Comparison of ENCODE assay signal across 2 cellular contexts in genomic region chr11:127711748-127712147, GRCh38.
TF ChIP-seq lines count a peak whose summit lies in the region.

No MANE protein-coding gene starts in this region.

TF ChIP-seq in GM23338, 12 proteins besides CTCF, POLR2A, EP300 and RAD21 (continued from another document):
- TF ChIP-seq POLR2AphosphoS5 (IDR thresholded peaks at IDR 0.05; ENCODE audit: low read depth): no peak
- TF ChIP-seq JUNB (IDR thresholded peaks at IDR 0.05; ENCODE audit: unreplicated experiment): no peak
- TF ChIP-seq REST (IDR thresholded peaks at IDR 0.05; ENCODE audit: unreplicated experiment): no peak
- TF ChIP-seq ZNF462 (CRISPR knock-in tag; IDR thresholded peaks at IDR 0.05): no peak
- no peak for TF ChIP-seq STAT1 (IDR thresholded peaks at IDR 0.05; ENCODE audit: unreplicated experiment)
- no peak for TF ChIP-seq EZH2phosphoT487 (IDR thresholded peaks at IDR 0.05; ENCODE audit: unreplicated experiment)
- no peak for TF ChIP-seq ZNF331 (CRISPR knock-in tag; IDR thresholded peaks at IDR 0.05; ENCODE audit: low read depth)
- no peak for TF ChIP-seq EZH2 (IDR thresholded peaks at IDR 0.05; ENCODE audit: low read depth, unreplicated experiment)
- TF ChIP-seq, protein P1, sequence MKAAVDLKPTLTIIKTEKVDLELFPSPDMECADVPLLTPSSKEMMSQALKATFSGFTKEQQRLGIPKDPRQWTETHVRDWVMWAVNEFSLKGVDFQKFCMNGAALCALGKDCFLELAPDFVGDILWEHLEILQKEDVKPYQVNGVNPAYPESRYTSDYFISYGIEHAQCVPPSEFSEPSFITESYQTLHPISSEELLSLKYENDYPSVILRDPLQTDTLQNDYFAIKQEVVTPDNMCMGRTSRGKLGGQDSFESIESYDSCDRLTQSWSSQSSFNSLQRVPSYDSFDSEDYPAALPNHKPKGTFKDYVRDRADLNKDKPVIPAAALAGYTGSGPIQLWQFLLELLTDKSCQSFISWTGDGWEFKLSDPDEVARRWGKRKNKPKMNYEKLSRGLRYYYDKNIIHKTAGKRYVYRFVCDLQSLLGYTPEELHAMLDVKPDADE (IDR thresholded peaks at IDR 0.05): no peak

TF ChIP-seq in K562, 482 proteins besides CTCF, POLR2A, EP300 and RAD21 (continued from another document):
- TF ChIP-seq PCBP2 (IDR thresholded peaks at IDR 0.05; ENCODE audit: low read depth, low read length, poor library complexity, severe bottlenecking) (no peak), C11orf30 (IDR thresholded peaks at IDR 0.05; ENCODE audit: low read depth) (peak; percentile 12; the same call in 1 of the 2 replicates)
